Comparison of ENCODE assay signal across 19 cellular contexts in the genomic region with DNA sequence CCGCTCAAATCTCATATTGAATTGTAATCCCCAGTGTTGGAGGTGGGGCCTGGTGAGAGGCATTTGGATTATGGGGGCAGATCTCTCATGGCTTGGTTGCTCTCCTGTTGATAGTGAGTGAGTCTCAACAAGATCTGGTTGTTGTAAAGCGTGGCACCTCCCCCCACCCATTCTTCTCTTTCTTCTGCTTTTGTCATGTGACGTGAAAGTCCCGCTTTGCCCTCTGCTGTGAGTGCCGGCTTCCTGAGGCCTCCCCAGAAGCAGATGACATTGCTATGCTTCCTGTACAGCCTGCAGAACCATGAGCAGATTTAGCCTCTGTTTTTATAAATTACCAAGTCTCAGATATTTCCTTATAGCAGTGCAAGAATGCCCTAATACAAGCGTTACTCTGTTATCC.
"Had no signal": no experiment of that assay in that cellular context is flagged by ENCODE, and none has a peak within 500 bp of the region (broad histone marks: within the 10 kb centered on the region; RNA-seq: fewer than 3 reads in every experiment).

No MANE protein-coding gene starts in this region.

- H3K36me3 Mint-ChIP-seq: activated naive CD8-positive, alpha-beta T cell treated with anti-CD3 and anti-CD28 coated beads for 36 hours had no signal

- H3K9me3 Mint-ChIP-seq: activated naive CD8-positive, alpha-beta T cell treated with anti-CD3 and anti-CD28 coated beads for 36 hours; nephron had no signal

- ATAC-seq: body of pancreas, left ventricle myocardium superior, right cardiac atrium had no signal

- H3K4me3 ChIP-seq: body of pancreas, colonic mucosa, esophagus muscularis mucosa, prostate gland, smooth muscle cell had no signal

- H3K27ac Mint-ChIP-seq: activated naive CD8-positive, alpha-beta T cell treated with anti-CD3 and anti-CD28 coated beads for 36 hours; nephron had no signal

- H3K27me3 ChIP-seq: body of pancreas, colonic mucosa, esophagus muscularis mucosa had no signal

- DNase-seq: activated CD4-positive, alpha-beta T cell treated with anti-CD3 and anti-CD28 coated beads, Interleukin-2, amount 50 U/mL, for 1 hour; activated CD8-positive, alpha-beta memory T cell treated with anti-CD3 and anti-CD28 coated beads for 24 hours; activated naive CD8-positive, alpha-beta T cell treated with anti-CD3 and anti-CD28 coated beads for 36 hours; amygdala; central memory CD4-positive, alpha-beta T cell; colonic mucosa; effector CD4-positive, alpha-beta T cell; hypothalamus; left ventricle myocardium superior; mesendoderm; occipital lobe; right cardiac atrium; stimulated activated CD4-positive, alpha-beta T cell treated with anti-CD3 and anti-CD28 coated beads, Interleukin-4, amount 100 ng/mL, for 4 hours; stimulated activated CD8-positive, alpha-beta memory T cell treated with anti-CD3 and anti-CD28 coated beads, Interleukin-4, amount 100 ng/mL, for 48 hours had no signal

- H3K4me1 ChIP-seq: body of pancreas, colonic mucosa, esophagus muscularis mucosa, prostate gland had no signal

- H3K36me3 ChIP-seq: colonic mucosa, esophagus muscularis mucosa, prostate gland had no signal

- H3K9me3 ChIP-seq: body of pancreas, colonic mucosa, esophagus muscularis mucosa, prostate gland had no signal

- H3K27ac ChIP-seq: body of pancreas, colonic mucosa, esophagus muscularis mucosa, prostate gland had no signal

- H3K4me3 Mint-ChIP-seq: activated naive CD8-positive, alpha-beta T cell treated with anti-CD3 and anti-CD28 coated beads for 36 hours; nephron had no signal

- H3K4me1 Mint-ChIP-seq: activated naive CD8-positive, alpha-beta T cell treated with anti-CD3 and anti-CD28 coated beads for 36 hours; nephron had no signal
